Comparison of ENCODE assay signal across 2 cellular contexts in the genomic region with DNA sequence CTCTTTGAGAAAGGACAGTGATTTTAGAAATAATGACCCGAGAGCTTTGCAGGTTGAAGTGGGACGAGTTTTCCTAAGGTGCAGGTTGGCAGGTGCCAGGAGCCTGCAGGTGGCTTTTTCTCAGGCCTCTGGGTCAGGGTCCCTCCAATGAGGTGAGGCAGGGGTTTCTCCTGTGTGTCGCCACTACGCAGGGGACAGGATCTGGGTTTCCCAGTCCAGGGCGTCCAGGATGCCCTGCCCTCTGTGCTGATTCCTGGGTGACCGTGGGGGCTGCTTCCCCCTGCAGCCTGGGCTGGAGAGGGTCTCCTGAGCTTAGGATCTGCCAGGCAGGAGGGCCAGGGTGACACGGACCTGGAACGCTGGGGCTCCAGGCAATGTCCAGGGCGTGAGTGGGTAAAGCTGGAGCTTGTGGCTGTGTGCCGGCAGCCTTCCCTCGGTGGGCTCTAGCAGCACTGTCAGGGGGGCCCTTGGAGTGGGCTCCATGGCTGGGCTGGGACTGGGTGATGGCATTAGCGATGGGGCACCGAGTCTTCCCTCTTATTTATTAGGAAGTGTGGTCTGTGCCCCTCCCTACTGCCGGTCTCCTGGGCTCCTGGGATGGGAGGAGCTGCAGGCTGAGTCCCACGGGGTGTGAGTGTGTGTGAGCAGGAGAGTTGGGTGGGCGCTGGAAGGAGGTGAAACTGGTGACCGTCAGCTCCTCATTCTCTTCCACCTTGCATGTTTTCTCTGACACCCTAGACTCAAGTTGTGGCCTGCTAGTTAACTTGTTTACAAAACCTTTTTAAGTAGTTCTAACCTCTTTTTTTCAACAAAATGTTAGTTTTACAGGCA.
TF ChIP-seq lines count a peak whose summit lies in the region.

No MANE protein-coding gene starts in this region.

TF ChIP-seq in SK-N-SH, 30 proteins besides CTCF, POLR2A, EP300 and RAD21 (continued from another document):
- TF ChIP-seq, protein P1, sequence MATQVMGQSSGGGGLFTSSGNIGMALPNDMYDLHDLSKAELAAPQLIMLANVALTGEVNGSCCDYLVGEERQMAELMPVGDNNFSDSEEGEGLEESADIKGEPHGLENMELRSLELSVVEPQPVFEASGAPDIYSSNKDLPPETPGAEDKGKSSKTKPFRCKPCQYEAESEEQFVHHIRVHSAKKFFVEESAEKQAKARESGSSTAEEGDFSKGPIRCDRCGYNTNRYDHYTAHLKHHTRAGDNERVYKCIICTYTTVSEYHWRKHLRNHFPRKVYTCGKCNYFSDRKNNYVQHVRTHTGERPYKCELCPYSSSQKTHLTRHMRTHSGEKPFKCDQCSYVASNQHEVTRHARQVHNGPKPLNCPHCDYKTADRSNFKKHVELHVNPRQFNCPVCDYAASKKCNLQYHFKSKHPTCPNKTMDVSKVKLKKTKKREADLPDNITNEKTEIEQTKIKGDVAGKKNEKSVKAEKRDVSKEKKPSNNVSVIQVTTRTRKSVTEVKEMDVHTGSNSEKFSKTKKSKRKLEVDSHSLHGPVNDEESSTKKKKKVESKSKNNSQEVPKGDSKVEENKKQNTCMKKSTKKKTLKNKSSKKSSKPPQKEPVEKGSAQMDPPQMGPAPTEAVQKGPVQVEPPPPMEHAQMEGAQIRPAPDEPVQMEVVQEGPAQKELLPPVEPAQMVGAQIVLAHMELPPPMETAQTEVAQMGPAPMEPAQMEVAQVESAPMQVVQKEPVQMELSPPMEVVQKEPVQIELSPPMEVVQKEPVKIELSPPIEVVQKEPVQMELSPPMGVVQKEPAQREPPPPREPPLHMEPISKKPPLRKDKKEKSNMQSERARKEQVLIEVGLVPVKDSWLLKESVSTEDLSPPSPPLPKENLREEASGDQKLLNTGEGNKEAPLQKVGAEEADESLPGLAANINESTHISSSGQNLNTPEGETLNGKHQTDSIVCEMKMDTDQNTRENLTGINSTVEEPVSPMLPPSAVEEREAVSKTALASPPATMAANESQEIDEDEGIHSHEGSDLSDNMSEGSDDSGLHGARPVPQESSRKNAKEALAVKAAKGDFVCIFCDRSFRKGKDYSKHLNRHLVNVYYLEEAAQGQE (IDR thresholded peaks at IDR 0.05; ENCODE audit: low read depth, low read length) = no peak
- TF ChIP-seq FOSL2 (IDR thresholded peaks at IDR 0.05; ENCODE audit: borderline replicate concordance, low read depth) = no peak
- TF ChIP-seq RFX5 (IDR thresholded peaks at IDR 0.05; ENCODE audit: low read length) = no peak
- no peak for TF ChIP-seq MXI1 (IDR thresholded peaks at IDR 0.05; ENCODE audit: low read depth, low read length)
- TF ChIP-seq FOXJ3 (CRISPR knock-in tag; IDR thresholded peaks at IDR 0.05) = no peak
- TF ChIP-seq TEAD4 (IDR thresholded peaks at IDR 0.05; ENCODE audit: borderline replicate concordance, insufficient read depth) = no peak
- TF ChIP-seq GATA2 (CRISPR knock-in tag; IDR thresholded peaks at IDR 0.05) = no peak
- no peak for TF ChIP-seq TCF12 (IDR thresholded peaks at IDR 0.05)
- TF ChIP-seq SMC3 (IDR thresholded peaks at IDR 0.05; ENCODE audit: low read depth, low read length) = no peak
- TF ChIP-seq, protein P2, sequence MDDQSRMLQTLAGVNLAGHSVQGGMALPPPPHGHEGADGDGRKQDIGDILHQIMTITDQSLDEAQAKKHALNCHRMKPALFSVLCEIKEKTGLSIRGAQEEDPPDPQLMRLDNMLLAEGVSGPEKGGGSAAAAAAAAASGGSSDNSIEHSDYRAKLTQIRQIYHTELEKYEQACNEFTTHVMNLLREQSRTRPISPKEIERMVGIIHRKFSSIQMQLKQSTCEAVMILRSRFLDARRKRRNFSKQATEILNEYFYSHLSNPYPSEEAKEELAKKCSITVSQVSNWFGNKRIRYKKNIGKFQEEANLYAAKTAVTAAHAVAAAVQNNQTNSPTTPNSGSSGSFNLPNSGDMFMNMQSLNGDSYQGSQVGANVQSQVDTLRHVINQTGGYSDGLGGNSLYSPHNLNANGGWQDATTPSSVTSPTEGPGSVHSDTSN (IDR thresholded peaks at IDR 0.05) = no peak
- TF ChIP-seq JUND (IDR thresholded peaks at IDR 0.05) = no peak
- TF ChIP-seq, protein P3, sequence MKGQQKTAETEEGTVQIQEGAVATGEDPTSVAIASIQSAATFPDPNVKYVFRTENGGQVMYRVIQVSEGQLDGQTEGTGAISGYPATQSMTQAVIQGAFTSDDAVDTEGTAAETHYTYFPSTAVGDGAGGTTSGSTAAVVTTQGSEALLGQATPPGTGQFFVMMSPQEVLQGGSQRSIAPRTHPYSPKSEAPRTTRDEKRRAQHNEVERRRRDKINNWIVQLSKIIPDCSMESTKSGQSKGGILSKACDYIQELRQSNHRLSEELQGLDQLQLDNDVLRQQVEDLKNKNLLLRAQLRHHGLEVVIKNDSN (IDR thresholded peaks at IDR 0.05; ENCODE audit: borderline replicate concordance, low read depth) = no peak
- no peak for TF ChIP-seq NFIC (IDR thresholded peaks at IDR 0.05; ENCODE audit: borderline replicate concordance)
- no peak for TF ChIP-seq ELF1 (IDR thresholded peaks at IDR 0.05)
- no peak for TF ChIP-seq MEF2A (IDR thresholded peaks at IDR 0.05; ENCODE audit: borderline replicate concordance, low read depth)
TF ChIP-seq in SK-N-SH: peak in this region for 0.

TF ChIP-seq in SK-N-SH treated with all-trans-retinoic acid at 6 μM for 48 hours, 23 proteins besides CTCF, POLR2A, EP300 and RAD21 (continued from another document):
- TF ChIP-seq, protein P4, sequence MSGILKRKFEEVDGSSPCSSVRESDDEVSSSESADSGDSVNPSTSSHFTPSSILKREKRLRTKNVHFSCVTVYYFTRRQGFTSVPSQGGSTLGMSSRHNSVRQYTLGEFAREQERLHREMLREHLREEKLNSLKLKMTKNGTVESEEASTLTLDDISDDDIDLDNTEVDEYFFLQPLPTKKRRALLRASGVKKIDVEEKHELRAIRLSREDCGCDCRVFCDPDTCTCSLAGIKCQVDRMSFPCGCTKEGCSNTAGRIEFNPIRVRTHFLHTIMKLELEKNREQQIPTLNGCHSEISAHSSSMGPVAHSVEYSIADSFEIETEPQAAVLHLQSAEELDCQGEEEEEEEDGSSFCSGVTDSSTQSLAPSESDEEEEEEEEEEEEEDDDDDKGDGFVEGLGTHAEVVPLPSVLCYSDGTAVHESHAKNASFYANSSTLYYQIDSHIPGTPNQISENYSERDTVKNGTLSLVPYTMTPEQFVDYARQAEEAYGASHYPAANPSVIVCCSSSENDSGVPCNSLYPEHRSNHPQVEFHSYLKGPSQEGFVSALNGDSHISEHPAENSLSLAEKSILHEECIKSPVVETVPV (CRISPR knock-in tag; IDR thresholded peaks at IDR 0.05) = no peak
- TF ChIP-seq CSDC2 (CRISPR knock-in tag; IDR thresholded peaks at IDR 0.05) = no peak
- TF ChIP-seq ZFP30 (CRISPR knock-in tag; IDR thresholded peaks at IDR 0.05) = no peak
- TF ChIP-seq, protein P5, sequence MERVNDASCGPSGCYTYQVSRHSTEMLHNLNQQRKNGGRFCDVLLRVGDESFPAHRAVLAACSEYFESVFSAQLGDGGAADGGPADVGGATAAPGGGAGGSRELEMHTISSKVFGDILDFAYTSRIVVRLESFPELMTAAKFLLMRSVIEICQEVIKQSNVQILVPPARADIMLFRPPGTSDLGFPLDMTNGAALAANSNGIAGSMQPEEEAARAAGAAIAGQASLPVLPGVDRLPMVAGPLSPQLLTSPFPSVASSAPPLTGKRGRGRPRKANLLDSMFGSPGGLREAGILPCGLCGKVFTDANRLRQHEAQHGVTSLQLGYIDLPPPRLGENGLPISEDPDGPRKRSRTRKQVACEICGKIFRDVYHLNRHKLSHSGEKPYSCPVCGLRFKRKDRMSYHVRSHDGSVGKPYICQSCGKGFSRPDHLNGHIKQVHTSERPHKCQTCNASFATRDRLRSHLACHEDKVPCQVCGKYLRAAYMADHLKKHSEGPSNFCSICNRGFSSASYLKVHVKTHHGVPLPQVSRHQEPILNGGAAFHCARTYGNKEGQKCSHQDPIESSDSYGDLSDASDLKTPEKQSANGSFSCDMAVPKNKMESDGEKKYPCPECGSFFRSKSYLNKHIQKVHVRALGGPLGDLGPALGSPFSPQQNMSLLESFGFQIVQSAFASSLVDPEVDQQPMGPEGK (CRISPR knock-in tag; IDR thresholded peaks at IDR 0.05; ENCODE audit: borderline replicate concordance) = no peak
- no peak for TF ChIP-seq ZNF8 (CRISPR knock-in tag; IDR thresholded peaks at IDR 0.05)
- no peak for TF ChIP-seq TCF4 (CRISPR knock-in tag; IDR thresholded peaks at IDR 0.05; ENCODE audit: borderline replicate concordance)
- no peak for TF ChIP-seq PPARA (CRISPR knock-in tag; IDR thresholded peaks at IDR 0.05; ENCODE audit: borderline replicate concordance)
- TF ChIP-seq ZFP3 (CRISPR knock-in tag; IDR thresholded peaks at IDR 0.05) = no peak
- no peak for TF ChIP-seq RARB (CRISPR knock-in tag; IDR thresholded peaks at IDR 0.05)
- no peak for TF ChIP-seq ISL1 (CRISPR knock-in tag; IDR thresholded peaks at IDR 0.05)
- no peak for TF ChIP-seq OSR1 (CRISPR knock-in tag; IDR thresholded peaks at IDR 0.05)
- TF ChIP-seq, protein P6, sequence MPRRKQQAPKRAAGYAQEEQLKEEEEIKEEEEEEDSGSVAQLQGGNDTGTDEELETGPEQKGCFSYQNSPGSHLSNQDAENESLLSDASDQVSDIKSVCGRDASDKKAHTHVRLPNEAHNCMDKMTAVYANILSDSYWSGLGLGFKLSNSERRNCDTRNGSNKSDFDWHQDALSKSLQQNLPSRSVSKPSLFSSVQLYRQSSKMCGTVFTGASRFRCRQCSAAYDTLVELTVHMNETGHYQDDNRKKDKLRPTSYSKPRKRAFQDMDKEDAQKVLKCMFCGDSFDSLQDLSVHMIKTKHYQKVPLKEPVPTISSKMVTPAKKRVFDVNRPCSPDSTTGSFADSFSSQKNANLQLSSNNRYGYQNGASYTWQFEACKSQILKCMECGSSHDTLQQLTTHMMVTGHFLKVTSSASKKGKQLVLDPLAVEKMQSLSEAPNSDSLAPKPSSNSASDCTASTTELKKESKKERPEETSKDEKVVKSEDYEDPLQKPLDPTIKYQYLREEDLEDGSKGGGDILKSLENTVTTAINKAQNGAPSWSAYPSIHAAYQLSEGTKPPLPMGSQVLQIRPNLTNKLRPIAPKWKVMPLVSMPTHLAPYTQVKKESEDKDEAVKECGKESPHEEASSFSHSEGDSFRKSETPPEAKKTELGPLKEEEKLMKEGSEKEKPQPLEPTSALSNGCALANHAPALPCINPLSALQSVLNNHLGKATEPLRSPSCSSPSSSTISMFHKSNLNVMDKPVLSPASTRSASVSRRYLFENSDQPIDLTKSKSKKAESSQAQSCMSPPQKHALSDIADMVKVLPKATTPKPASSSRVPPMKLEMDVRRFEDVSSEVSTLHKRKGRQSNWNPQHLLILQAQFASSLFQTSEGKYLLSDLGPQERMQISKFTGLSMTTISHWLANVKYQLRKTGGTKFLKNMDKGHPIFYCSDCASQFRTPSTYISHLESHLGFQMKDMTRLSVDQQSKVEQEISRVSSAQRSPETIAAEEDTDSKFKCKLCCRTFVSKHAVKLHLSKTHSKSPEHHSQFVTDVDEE (CRISPR knock-in tag; IDR thresholded peaks at IDR 0.05) = no peak
- TF ChIP-seq, protein P7, sequence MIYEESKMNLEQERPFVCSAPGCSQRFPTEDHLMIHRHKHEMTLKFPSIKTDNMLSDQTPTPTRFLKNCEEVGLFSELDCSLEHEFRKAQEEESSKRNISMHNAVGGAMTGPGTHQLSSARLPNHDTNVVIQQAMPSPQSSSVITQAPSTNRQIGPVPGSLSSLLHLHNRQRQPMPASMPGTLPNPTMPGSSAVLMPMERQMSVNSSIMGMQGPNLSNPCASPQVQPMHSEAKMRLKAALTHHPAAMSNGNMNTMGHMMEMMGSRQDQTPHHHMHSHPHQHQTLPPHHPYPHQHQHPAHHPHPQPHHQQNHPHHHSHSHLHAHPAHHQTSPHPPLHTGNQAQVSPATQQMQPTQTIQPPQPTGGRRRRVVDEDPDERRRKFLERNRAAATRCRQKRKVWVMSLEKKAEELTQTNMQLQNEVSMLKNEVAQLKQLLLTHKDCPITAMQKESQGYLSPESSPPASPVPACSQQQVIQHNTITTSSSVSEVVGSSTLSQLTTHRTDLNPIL (CRISPR knock-in tag; IDR thresholded peaks at IDR 0.05; ENCODE audit: low read depth) = no peak
- TF ChIP-seq GLIS3 (CRISPR knock-in tag; IDR thresholded peaks at IDR 0.05) = no peak
- TF ChIP-seq ZNF565 (CRISPR knock-in tag; conservative IDR thresholded peaks at IDR 0.05; ENCODE audit: low read depth) = no peak
